ENCODE assay signal across 8 cellular contexts in genomic region chr12:132836230-132836629, GRCh38. TPM values are rescaled to one million over a fixed set of nuclear protein-coding genes. Genes with fewer than 3 reads are reported as not detected.
DNase-seq lines count a peak whose midpoint lies in the region; ATAC-seq, FAIRE-seq and TF ChIP-seq lines count a peak whose summit lies in the region.
"Not testable (repeated sequence)": the region's sequence is repeated elsewhere in the genome, so short reads cannot be mapped to it uniquely, and the experiment has no call there.

No MANE protein-coding gene starts in this region.

- peaks cover 44% of the 10 kb centered on the region for H3K36me3 Mint-ChIP-seq in activated CD4-positive, alpha-beta T cell treated with anti-CD3 and anti-CD28 coated beads, Interleukin-2, amount 10 ng/mL, durations not matched to agents 24 days and 14 days (ENCODE audit: low read depth)
- H3K36me3 Mint-ChIP-seq in activated T-helper 17 cell treated with anti-CD3 and anti-CD28 coated beads, Interleukin-2, amount 50 U/mL, for 72 hours (ENCODE audit: low read depth) = peaks cover 28% of the 10 kb centered on the region
- H3K36me3 Mint-ChIP-seq in astrocyte (ENCODE audit: low read depth, unreplicated experiment) = peaks cover 38% of the 10 kb centered on the region
- H3K36me3 Mint-ChIP-seq in naive thymus-derived CD8-positive, alpha-beta T cell = peaks cover 0 to 15% (median 4%) of the 10 kb centered on the region in 3 donors
- peaks cover 40% of the 10 kb centered on the region for H3K36me3 Mint-ChIP-seq in stimulated activated naive CD8-positive, alpha-beta T cell treated with anti-CD3 and anti-CD28 coated beads, Interleukin-15, Interleukin-2, amounts not matched to agents 100 ng/mL and 50 ng/mL, for 24 hours (ENCODE audit: low read depth)

- peak overlapping the region; percentile 63 for H3K9ac ChIP-seq in BLaER1
- not testable (repeated sequence) for H3K9ac ChIP-seq in astrocyte (ENCODE audit: low read length)

- intact Hi-C loops in OCI-LY7 (cut with micrococcal nuclease; ENCODE audit: unreplicated experiment); activated CD4-positive, alpha-beta T cell treated with anti-CD3 and anti-CD28 coated beads, Interleukin-2, amount 10 ng/mL, durations not matched to agents 24 days and 14 days (cut with micrococcal nuclease): not testable (repeated sequence)

- BruUV-seq in OCI-LY7 (replicated peaks; lab: Mats Ljungman, UMichigan) = not testable (repeated sequence)

- not testable (repeated sequence) for H3K9me3 ChIP-seq in BLaER1; OCI-LY7 (ENCODE audit: low read length); astrocyte (ENCODE audit: insufficient read depth, low read depth, low read length)

- not testable (repeated sequence) for H3K27me3 ChIP-seq in BLaER1; astrocyte (ENCODE audit: insufficient read depth, low read length)

- FAIRE-seq in astrocyte (lab: Jason Lieb, UNC) = not testable (repeated sequence)

- H3K4me3 ChIP-seq in BLaER1 (peak overlapping the region; percentile 68), GM12865 (ENCODE audit: low read depth, low read length) (peak overlapping the region; percentile 61)
- H3K4me3 ChIP-seq in OCI-LY7 (ENCODE audit: low read depth, low read length, poor library complexity, severe bottlenecking); astrocyte (ENCODE audit: insufficient read depth, low read depth, low read length): not testable (repeated sequence)

- H3K4me2 ChIP-seq in BLaER1 = peak overlapping the region; percentile 93
- not testable (repeated sequence) for H3K4me2 ChIP-seq in OCI-LY7 (ENCODE audit: low read length); astrocyte (ENCODE audit: low read length)

- peak; percentile 52 for DNase-seq in GM12865 (ENCODE audit: low read depth)
- DNase-seq in OCI-LY7 (ENCODE audit: low spot score); astrocyte (ENCODE audit: low read depth): not testable (repeated sequence)
- DNase-seq in activated CD4-positive, alpha-beta T cell treated with anti-CD3 and anti-CD28 coated beads, Interleukin-2, amount 10 ng/mL, durations not matched to agents 24 days and 14 days = peak; percentile 66
- DNase-seq in naive thymus-derived CD8-positive, alpha-beta T cell = peak in 2 of 10 donors; percentile 19 to 55

- not testable (repeated sequence) for ATAC-seq in activated T-helper 17 cell treated with anti-CD3 and anti-CD28 coated beads, Interleukin-2, amount 50 U/mL, for 72 hours (replicated peaks); naive thymus-derived CD8-positive, alpha-beta T cell

- H3K27me3 Mint-ChIP-seq in activated CD4-positive, alpha-beta T cell treated with anti-CD3 and anti-CD28 coated beads, Interleukin-2, amount 10 ng/mL, durations not matched to agents 24 days and 14 days; activated T-helper 17 cell treated with anti-CD3 and anti-CD28 coated beads, Interleukin-2, amount 50 U/mL, for 72 hours; astrocyte (ENCODE audit: low read depth, unreplicated experiment); naive thymus-derived CD8-positive, alpha-beta T cell; stimulated activated naive CD8-positive, alpha-beta T cell treated with anti-CD3 and anti-CD28 coated beads, Interleukin-15, Interleukin-2, amounts not matched to agents 100 ng/mL and 50 ng/mL, for 24 hours: not testable (repeated sequence)

- not testable (repeated sequence) for H3K79me2 ChIP-seq in OCI-LY7 (ENCODE audit: insufficient read depth, low read depth, low read length); astrocyte (ENCODE audit: insufficient read depth, low read length)

- not testable (repeated sequence) for H2AFZ ChIP-seq in OCI-LY7 (ENCODE audit: low read length); astrocyte (ENCODE audit: low read depth, low read length)

- peak overlapping the region; percentile 78 for H3K27ac ChIP-seq in BLaER1
- peak overlapping the region; percentile 48 for H3K27ac ChIP-seq in OCI-LY7 (ENCODE audit: low read depth, low read length, poor library complexity, severe bottlenecking)
- H3K27ac ChIP-seq in astrocyte (ENCODE audit: low read depth, low read length) = not testable (repeated sequence)

- POLR2A ChIA-PET in OCI-LY7 (lab: Charles Lee) = not testable (repeated sequence)
- POLR2A ChIA-PET in naive thymus-derived CD8-positive, alpha-beta T cell (lab: Charles Lee) = interaction anchor here (0.7 to 3.2 kb wide), 7 partner anchors 7 to 201 kb away, joined by 3 to 27 read pairs (median 12); partner anchors contain the start of genes CHFR, GOLGA3 and ZNF84

- CTCF ChIA-PET in OCI-LY7 (lab: Charles Lee; ENCODE audit: unreplicated experiment) = not testable (repeated sequence)

- H3K27ac Mint-ChIP-seq in activated CD4-positive, alpha-beta T cell treated with anti-CD3 and anti-CD28 coated beads, Interleukin-2, amount 10 ng/mL, durations not matched to agents 24 days and 14 days = peak overlapping the region; percentile 70
- peak overlapping the region; percentile 65 for H3K27ac Mint-ChIP-seq in activated T-helper 17 cell treated with anti-CD3 and anti-CD28 coated beads, Interleukin-2, amount 50 U/mL, for 72 hours
- peak overlapping the region; percentile 36 for H3K27ac Mint-ChIP-seq in astrocyte (ENCODE audit: unreplicated experiment)
- H3K27ac Mint-ChIP-seq in naive thymus-derived CD8-positive, alpha-beta T cell = peak overlapping the region; percentile 73 to 95 (median 94)
- not testable (repeated sequence) for H3K27ac Mint-ChIP-seq in stimulated activated naive CD8-positive, alpha-beta T cell treated with anti-CD3 and anti-CD28 coated beads, Interleukin-15, Interleukin-2, amounts not matched to agents 100 ng/mL and 50 ng/mL, for 24 hours

- not testable (repeated sequence) for H3K9me2 ChIP-seq in OCI-LY7 (ENCODE audit: insufficient read depth, low read length)

- peak overlapping the region; percentile 78 for H3K4me3 Mint-ChIP-seq in activated CD4-positive, alpha-beta T cell treated with anti-CD3 and anti-CD28 coated beads, Interleukin-2, amount 10 ng/mL, durations not matched to agents 24 days and 14 days
- H3K4me3 Mint-ChIP-seq in activated T-helper 17 cell treated with anti-CD3 and anti-CD28 coated beads, Interleukin-2, amount 50 U/mL, for 72 hours = peak overlapping the region; percentile 42
- H3K4me3 Mint-ChIP-seq in astrocyte (ENCODE audit: unreplicated experiment) = not testable (repeated sequence)
- H3K4me3 Mint-ChIP-seq in naive thymus-derived CD8-positive, alpha-beta T cell = peak overlapping the region; percentile 69 to 89 (median 85)
- H3K4me3 Mint-ChIP-seq in stimulated activated naive CD8-positive, alpha-beta T cell treated with anti-CD3 and anti-CD28 coated beads, Interleukin-15, Interleukin-2, amounts not matched to agents 100 ng/mL and 50 ng/mL, for 24 hours = peak overlapping the region; percentile 68

- TF ChIP-seq CTCF in GM12865 (IDR thresholded peaks at IDR 0.05; ENCODE audit: insufficient read depth, low read depth, low read length, missing control alignments); OCI-LY7 (conservative IDR thresholded peaks at IDR 0.05; ENCODE audit: low read length); astrocyte (IDR thresholded peaks at IDR 0.05; ENCODE audit: insufficient read depth, low read depth, low read length): not testable (repeated sequence)

- H3K4me1 ChIP-seq in BLaER1 (peaks cover 66% of the 10 kb centered on the region), OCI-LY7 (ENCODE audit: insufficient read depth, low read length, poor library complexity, severe bottlenecking) (peaks cover 10% of the 10 kb centered on the region)
- not testable (repeated sequence) for H3K4me1 ChIP-seq in astrocyte (ENCODE audit: insufficient read depth, low read length)

- H4K20me1 ChIP-seq in BLaER1; OCI-LY7 (ENCODE audit: insufficient read depth, low read length): not testable (repeated sequence)
- H4K20me1 ChIP-seq in astrocyte (ENCODE audit: insufficient read depth, low read length) = peaks cover 19% of the 10 kb centered on the region

- H3K36me3 ChIP-seq in BLaER1 (peaks cover 30% of the 10 kb centered on the region), OCI-LY7 (ENCODE audit: insufficient read depth, low read length) (peaks cover 22% of the 10 kb centered on the region)
- H3K36me3 ChIP-seq in astrocyte (ENCODE audit: insufficient read depth, low read length) = not testable (repeated sequence)

- not testable (repeated sequence) for H3K9me3 Mint-ChIP-seq in activated CD4-positive, alpha-beta T cell treated with anti-CD3 and anti-CD28 coated beads, Interleukin-2, amount 10 ng/mL, durations not matched to agents 24 days and 14 days; activated T-helper 17 cell treated with anti-CD3 and anti-CD28 coated beads, Interleukin-2, amount 50 U/mL, for 72 hours; astrocyte (ENCODE audit: unreplicated experiment); naive thymus-derived CD8-positive, alpha-beta T cell; stimulated activated naive CD8-positive, alpha-beta T cell treated with anti-CD3 and anti-CD28 coated beads, Interleukin-15, Interleukin-2, amounts not matched to agents 100 ng/mL and 50 ng/mL, for 24 hours

- H3K4me1 Mint-ChIP-seq in activated CD4-positive, alpha-beta T cell treated with anti-CD3 and anti-CD28 coated beads, Interleukin-2, amount 10 ng/mL, durations not matched to agents 24 days and 14 days = peaks cover 21% of the 10 kb centered on the region
- peaks cover 11% of the 10 kb centered on the region for H3K4me1 Mint-ChIP-seq in activated T-helper 17 cell treated with anti-CD3 and anti-CD28 coated beads, Interleukin-2, amount 50 U/mL, for 72 hours
- not testable (repeated sequence) for H3K4me1 Mint-ChIP-seq in astrocyte (ENCODE audit: low read depth, unreplicated experiment)
- H3K4me1 Mint-ChIP-seq in naive thymus-derived CD8-positive, alpha-beta T cell = peaks cover 30 to 58% (median 44%) of the 10 kb centered on the region in 4 donors
- H3K4me1 Mint-ChIP-seq in stimulated activated naive CD8-positive, alpha-beta T cell treated with anti-CD3 and anti-CD28 coated beads, Interleukin-15, Interleukin-2, amounts not matched to agents 100 ng/mL and 50 ng/mL, for 24 hours (ENCODE audit: low read depth) = peaks cover 34% of the 10 kb centered on the region

RNA-seq across cellular contexts. Expression of gene GOLGA3, which starts 7.6 kb away (rescaled TPM):
- 51.2 and 53.8 TPM in 2 replicates for total RNA-seq in OCI-LY7 (2014; rRNA removed; shearing (Covaris generic))
- total RNA-seq in OCI-LY7 (2022) (72.8 and 77.9 TPM in 2 replicates), astrocyte (86.7 and 97.8 TPM in 2 replicates)
- total RNA-seq in activated CD4-positive, alpha-beta T cell treated with anti-CD3 and anti-CD28 coated beads, Interleukin-2, amount 10 ng/mL, durations not matched to agents 24 days and 14 days = 67.6 and 68.1 TPM in 2 replicates
- 10 to 100 TPM; 51.8 to 56.8 TPM for total RNA-seq in activated T-helper 17 cell treated with anti-CD3 and anti-CD28 coated beads, Interleukin-2, amount 50 U/mL, for 72 hours
- total RNA-seq in naive thymus-derived CD8-positive, alpha-beta T cell = 10 to 100 TPM; 77.9 to 82.1 TPM
- 10 to 100 TPM in 2 of 3 donors, 1 to 10 TPM in 1; 2.7 to 18.1 (median 12.2) TPM for polyA plus RNA-seq in naive thymus-derived CD8-positive, alpha-beta T cell

RNA-seq across cellular contexts. Expression of gene CHFR, which starts 51.2 kb away (rescaled TPM):
- 25.4 and 38.2 TPM in 2 replicates for total RNA-seq in OCI-LY7 (2014; rRNA removed; shearing (Covaris generic))
- total RNA-seq in OCI-LY7 (2022) (55.9 and 66.7 TPM in 2 replicates), astrocyte (60.4 and 66.6 TPM in 2 replicates)
- 52.9 and 60.7 TPM in 2 replicates for total RNA-seq in activated CD4-positive, alpha-beta T cell treated with anti-CD3 and anti-CD28 coated beads, Interleukin-2, amount 10 ng/mL, durations not matched to agents 24 days and 14 days
- total RNA-seq in activated T-helper 17 cell treated with anti-CD3 and anti-CD28 coated beads, Interleukin-2, amount 50 U/mL, for 72 hours = 10 to 100 TPM; 41.5 to 59.9 TPM
- 10 to 100 TPM; 93.5 to 96.9 TPM for total RNA-seq in naive thymus-derived CD8-positive, alpha-beta T cell
- polyA plus RNA-seq in naive thymus-derived CD8-positive, alpha-beta T cell = 10 to 100 TPM; 25.1 to 37.4 (median 27.6) TPM
